In genomic region chr1:152108899-152109222, GRCh38 we compare ENCODE assay signal across 2 cellular contexts.
TF ChIP-seq lines count a peak whose summit lies in the region.

No MANE protein-coding gene starts in this region.

TF ChIP-seq in A549, 52 proteins besides CTCF, POLR2A, EP300 and RAD21:
- TF ChIP-seq REST (IDR thresholded peaks at IDR 0.05) (no peak), RNF2 (IDR thresholded peaks at IDR 0.05; ENCODE audit: borderline replicate concordance, low read depth) (0 out of 2 replicates have a peak, but pooled peaks have one; percentile 28)

TF ChIP-seq in IMR-90, 13 proteins besides CTCF, POLR2A, EP300 and RAD21:
- TF ChIP-seq SMC3 (IDR thresholded peaks at IDR 0.05; ENCODE audit: low read depth, low read length) (no peak), CHD1 (IDR thresholded peaks at IDR 0.05; ENCODE audit: low read depth, low read length) (no peak), BHLHE40 (IDR thresholded peaks at IDR 0.05; ENCODE audit: low read depth, low read length) (no peak), RCOR1 (IDR thresholded peaks at IDR 0.05; ENCODE audit: insufficient replicate concordance, low read length) (no peak), RFX5 (IDR thresholded peaks at IDR 0.05; ENCODE audit: low read depth, low read length) (no peak)
